ENCODE assay signal across 30 cellular contexts in genomic region chr1:198255783-198256182, GRCh38.
"Had no signal": no experiment of that assay in that cellular context is flagged by ENCODE, and none has a peak within 500 bp of the region (broad histone marks: within the 10 kb centered on the region; RNA-seq: fewer than 3 reads in every experiment).

No MANE protein-coding gene starts in this region.

- ATAC-seq: activated CD8-positive, alpha-beta T cell treated with anti-CD3 and anti-CD28 coated beads for 36 hours; activated T-cell treated with anti-CD3 and anti-CD28 coated beads, Interleukin-2, amount 50 U/mL, for 72 hours; activated T-helper 17 cell treated with anti-CD3 and anti-CD28 coated beads, Interleukin-2, amount 50 U/mL, for 72 hours; PC-3; Right ventricle myocardium inferior had no signal

- DNase-seq: activated CD4-positive, alpha-beta T cell treated with anti-CD3 and anti-CD28 coated beads, Interleukin-2, amount 10 ng/mL, durations not matched to agents 24 days and 14 days; activated CD4-positive, alpha-beta T cell treated with anti-CD3 and anti-CD28 coated beads, Interleukin-2, amount 50 U/mL, for 4 hours; activated CD8-positive, alpha-beta T cell treated with anti-CD3 and anti-CD28 coated beads for 36 hours; activated effector memory CD4-positive, alpha-beta T cell treated with anti-CD3 and anti-CD28 coated beads, Interleukin-2, amount 50 U/mL, for 16 hours; activated naive CD4-positive, alpha-beta T cell; activated naive CD4-positive, alpha-beta T cell treated with anti-CD3 and anti-CD28 coated beads, Interleukin-2, amount 50 U/mL, for 16 hours; activated naive CD8-positive, alpha-beta T cell treated with anti-CD3 and anti-CD28 coated beads for 36 hours; activated T-cell treated with anti-CD3 and anti-CD28 coated beads, Interleukin-2, amount 50 U/mL, for 1 hour; activated T-cell treated with anti-CD3 and anti-CD28 coated beads, Interleukin-2, amount 50 U/mL, for 72 hours; amniotic stem cell; aorta; brain microvascular endothelial cell; Kasumi-1; MM.1S; MV-4-11; NCI-H1092; NCI-H1436 treated with DMSO at 0.1 percent for 48 hours; NCI-H1694 treated with DMSO at 0.1 percent for 48 hours; NCI-H2029; NCI-H345; NCI-H524 treated with DMSO at 0.1 percent for 48 hours; PC-3; Peyer's patch; RPMI8226; SIG-M5; T1000; WERI-Rb-1 had no signal

- H3K27me3 Mint-ChIP-seq: activated CD4-positive, alpha-beta T cell treated with anti-CD3 and anti-CD28 coated beads, Interleukin-2, amount 10 ng/mL, durations not matched to agents 24 days and 14 days; activated CD8-positive, alpha-beta T cell treated with anti-CD3 and anti-CD28 coated beads for 36 hours; activated naive CD8-positive, alpha-beta T cell treated with anti-CD3 and anti-CD28 coated beads for 36 hours; activated T-helper 17 cell treated with anti-CD3 and anti-CD28 coated beads, Interleukin-2, amount 50 U/mL, for 72 hours; central memory CD8-positive, alpha-beta T cell had no signal

- H3K4me3 ChIP-seq: Peyer's patch had no signal

- H3K27ac Mint-ChIP-seq: activated CD4-positive, alpha-beta T cell treated with anti-CD3 and anti-CD28 coated beads, Interleukin-2, amount 10 ng/mL, durations not matched to agents 24 days and 14 days; activated T-cell treated with anti-CD3 and anti-CD28 coated beads, Interleukin-2, amount 50 U/mL, for 72 hours; activated T-helper 17 cell treated with anti-CD3 and anti-CD28 coated beads, Interleukin-2, amount 50 U/mL, for 72 hours had no signal

- H3K36me3 ChIP-seq: Peyer's patch had no signal

- H3K27ac ChIP-seq: brain microvascular endothelial cell, Peyer's patch, WERI-Rb-1 had no signal

- H3K27me3 ChIP-seq: brain microvascular endothelial cell, Peyer's patch had no signal

- H3K9me3 Mint-ChIP-seq: activated CD4-positive, alpha-beta T cell treated with anti-CD3 and anti-CD28 coated beads, Interleukin-2, amount 10 ng/mL, durations not matched to agents 24 days and 14 days; activated T-helper 17 cell treated with anti-CD3 and anti-CD28 coated beads, Interleukin-2, amount 50 U/mL, for 72 hours; central memory CD8-positive, alpha-beta T cell had no signal

- H3K9me3 ChIP-seq: Peyer's patch had no signal

- H3K4me1 ChIP-seq: Peyer's patch had no signal

- H3K4me3 Mint-ChIP-seq: activated CD4-positive, alpha-beta T cell treated with anti-CD3 and anti-CD28 coated beads, Interleukin-2, amount 10 ng/mL, durations not matched to agents 24 days and 14 days; activated CD8-positive, alpha-beta T cell treated with anti-CD3 and anti-CD28 coated beads for 36 hours; activated naive CD8-positive, alpha-beta T cell treated with anti-CD3 and anti-CD28 coated beads for 36 hours; activated T-cell treated with anti-CD3 and anti-CD28 coated beads, Interleukin-2, amount 50 U/mL, for 72 hours; activated T-helper 17 cell treated with anti-CD3 and anti-CD28 coated beads, Interleukin-2, amount 50 U/mL, for 72 hours; central memory CD8-positive, alpha-beta T cell had no signal
